ENCODE assay signal across 1 cellular context in the genomic region with DNA sequence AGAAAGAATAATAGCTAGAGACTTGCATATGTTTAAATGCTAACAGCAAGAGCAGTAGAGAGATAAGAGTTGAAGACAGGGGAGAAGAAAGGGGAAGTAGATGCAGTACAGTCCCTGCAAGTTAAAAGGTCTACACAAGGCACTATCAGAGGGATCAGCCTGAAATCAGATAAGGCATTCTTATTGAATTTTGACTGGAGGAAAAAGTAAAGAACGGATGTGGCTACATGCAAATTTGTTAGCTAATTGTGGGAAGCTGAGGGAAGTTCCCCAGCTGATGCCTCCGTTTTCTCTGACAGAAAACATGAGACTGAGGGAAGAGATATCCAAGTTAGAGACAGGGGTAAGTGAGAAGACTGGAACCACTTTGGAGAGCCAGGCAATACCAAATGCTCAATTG.
TF ChIP-seq lines count a peak whose summit lies in the region.

No MANE protein-coding gene starts in this region.

TF ChIP-seq in HepG2, 621 proteins besides CTCF, POLR2A, EP300 and RAD21:
- TF ChIP-seq SNAPC4 (CRISPR knock-in tag; IDR thresholded peaks at IDR 0.05) = no peak
- TF ChIP-seq SMYD3 (CRISPR knock-in tag; IDR thresholded peaks at IDR 0.05) = no peak
- no peak for TF ChIP-seq KAT8 (CRISPR knock-in tag; IDR thresholded peaks at IDR 0.05)
- no peak for TF ChIP-seq ZBTB20 (CRISPR knock-in tag; IDR thresholded peaks at IDR 0.05; ENCODE audit: borderline replicate concordance, low read depth)
- TF ChIP-seq ZNF567 (CRISPR knock-in tag; IDR thresholded peaks at IDR 0.05; ENCODE audit: borderline replicate concordance) = no peak
- TF ChIP-seq ZNF430 (CRISPR knock-in tag; IDR thresholded peaks at IDR 0.05) = no peak
